In genomic region chr1:56414728-56415224, GRCh38 we compare ENCODE assay signal across 1 cellular context.
TF ChIP-seq lines count a peak whose summit lies in the region.

No MANE protein-coding gene starts in this region.

TF ChIP-seq in HepG2, 621 proteins besides CTCF, POLR2A, EP300 and RAD21 (continued from another document and continues in another):
- TF ChIP-seq HIC2 (CRISPR knock-in tag; IDR thresholded peaks at IDR 0.05; ENCODE audit: low read depth) (peak; percentile 35; the same call in 1 of the 2 replicates), IKZF5 (CRISPR knock-in tag; IDR thresholded peaks at IDR 0.05) (peak; percentile 96), ZNF740 (CRISPR knock-in tag; IDR thresholded peaks at IDR 0.05) (peak; percentile 65; the same call in 1 of the 2 replicates), MED13 (CRISPR knock-in tag; IDR thresholded peaks at IDR 0.05) (peak; percentile 84), ZBTB2 (CRISPR knock-in tag; IDR thresholded peaks at IDR 0.05; ENCODE audit: low read depth) (no peak; the same call in 1 of the 2 replicates), ZNF605 (CRISPR knock-in tag; IDR thresholded peaks at IDR 0.05) (peak; percentile 74), ARNT2 (CRISPR knock-in tag; IDR thresholded peaks at IDR 0.05; ENCODE audit: low read depth) (peak; percentile 76; the same call in 1 of the 2 replicates), AGO1 (IDR thresholded peaks at IDR 0.05; ENCODE audit: low read depth, low read length, poor library complexity, severe bottlenecking) (no peak), ZNF800 (CRISPR knock-in tag; IDR thresholded peaks at IDR 0.05) (peak; percentile 66; the same call in 1 of the 2 replicates), E2F5 (CRISPR knock-in tag; conservative IDR thresholded peaks at IDR 0.05) (no peak), ZNF670 (CRISPR knock-in tag; IDR thresholded peaks at IDR 0.05; ENCODE audit: borderline replicate concordance) (peak; percentile 68; the same call in 1 of the 2 replicates), ZFYVE20 (CRISPR knock-in tag; IDR thresholded peaks at IDR 0.05; ENCODE audit: borderline replicate concordance, low read depth) (no peak), ZNF230 (CRISPR knock-in tag; IDR thresholded peaks at IDR 0.05) (0 out of 2 replicates have a peak, but pooled peaks have one; percentile 17), HMG20B (CRISPR knock-in tag; conservative IDR thresholded peaks at IDR 0.05) (peak; percentile 79; the same call in 1 of the 2 replicates), HDAC6 (IDR thresholded peaks at IDR 0.05; ENCODE audit: low read depth, low read length) (no peak), FOXA1 (IDR thresholded peaks at IDR 0.05) (peak; percentile 75), FOXA1 (CRISPR knock-in tag; IDR thresholded peaks at IDR 0.05) (peak; percentile 96), ZFP1 (CRISPR knock-in tag; IDR thresholded peaks at IDR 0.05) (no peak), BCLAF1 (IDR thresholded peaks at IDR 0.05) (no peak), THAP8 (CRISPR knock-in tag; IDR thresholded peaks at IDR 0.05; ENCODE audit: borderline replicate concordance) (no peak), PHF20 (CRISPR knock-in tag; IDR thresholded peaks at IDR 0.05) (0 out of 2 replicates have a peak, but pooled peaks have one; percentile 34), ZMAT5 (CRISPR knock-in tag; IDR thresholded peaks at IDR 0.05; ENCODE audit: borderline replicate concordance, low read depth) (no peak), GLI4 (CRISPR knock-in tag; IDR thresholded peaks at IDR 0.05; ENCODE audit: borderline replicate concordance) (no peak), MXD1 (CRISPR knock-in tag; IDR thresholded peaks at IDR 0.05) (no peak), TCF7 (IDR thresholded peaks at IDR 0.05; ENCODE audit: low read depth) (peak; percentile 90), KAT2B (IDR thresholded peaks at IDR 0.05; ENCODE audit: borderline replicate concordance, low read depth, low read length) (no peak), POLR2G (IDR thresholded peaks at IDR 0.05; ENCODE audit: low read depth, low read length) (no peak), CBX5 (CRISPR knock-in tag; IDR thresholded peaks at IDR 0.05; ENCODE audit: borderline replicate concordance) (peak; percentile 85; the same call in 1 of the 2 replicates), ZXDC (CRISPR knock-in tag; IDR thresholded peaks at IDR 0.05) (no peak), ARID5B (CRISPR knock-in tag; IDR thresholded peaks at IDR 0.05) (peak; percentile 97), ZNF550 (CRISPR knock-in tag; IDR thresholded peaks at IDR 0.05; ENCODE audit: borderline replicate concordance) (no peak), ZFP36 (IDR thresholded peaks at IDR 0.05; ENCODE audit: borderline replicate concordance, low read depth, low read length, partially characterized antibody) (no peak), ZSCAN9 (CRISPR knock-in tag; IDR thresholded peaks at IDR 0.05; ENCODE audit: borderline replicate concordance) (peak; percentile 75; the same call in 1 of the 2 replicates), NPAS2 (CRISPR knock-in tag; IDR thresholded peaks at IDR 0.05; ENCODE audit: borderline replicate concordance) (no peak), ZNF883 (CRISPR knock-in tag; IDR thresholded peaks at IDR 0.05; ENCODE audit: not compliant biosample characterization) (no peak), NR1H2 (CRISPR knock-in tag; IDR thresholded peaks at IDR 0.05; ENCODE audit: borderline replicate concordance, low read depth) (no peak), ZNF12 (CRISPR knock-in tag; IDR thresholded peaks at IDR 0.05) (peak; percentile 60; the same call in 1 of the 2 replicates), SETDB1 (CRISPR knock-in tag; IDR thresholded peaks at IDR 0.05; ENCODE audit: borderline replicate concordance) (no peak), ZNF354B (CRISPR knock-in tag; IDR thresholded peaks at IDR 0.05) (no peak), PHF8 (CRISPR knock-in tag; IDR thresholded peaks at IDR 0.05) (no peak), MEIS1 (CRISPR knock-in tag; IDR thresholded peaks at IDR 0.05; ENCODE audit: borderline replicate concordance) (peak; percentile 85), TEAD3 (CRISPR knock-in tag; optimal IDR thresholded peaks at IDR 0.05; ENCODE audit: borderline replicate concordance) (peak; percentile 84)
